23 cellular contexts compared by ENCODE assay signal in genomic region chr13:51004111-51004865, GRCh38.
"Had no signal": no experiment of that assay in that cellular context is flagged by ENCODE, and none has a peak within 500 bp of the region (broad histone marks: within the 10 kb centered on the region; RNA-seq: fewer than 3 reads in every experiment).

No MANE protein-coding gene starts in this region.

- H3K4me1 ChIP-seq: left lung had no signal

- H3K27me3 ChIP-seq: hepatocyte, left lung, right lobe of liver, suprapubic skin, tibial nerve had no signal

- H3K27ac Mint-ChIP-seq: activated CD4-positive, alpha-beta T cell treated with anti-CD3 and anti-CD28 coated beads, Interleukin-2, amount 10 ng/mL, durations not matched to agents 24 days and 14 days; activated CD8-positive, alpha-beta memory T cell treated with anti-CD3 and anti-CD28 coated beads, Interleukin-2, amount 10 ng/mL, durations not matched to agents 7 days and 5 days; activated CD8-positive, alpha-beta T cell treated with anti-CD3 and anti-CD28 coated beads for 36 hours; activated naive CD4-positive, alpha-beta T cell treated with anti-CD3 and anti-CD28 coated beads, Interleukin-2, amount 10 ng/mL, durations not matched to agents 7 days and 5 days; natural killer cell treated with Interleukin-12 subunit alpha and Interleukin-12 subunit beta and Interleukin-15 and Interleukin-18, amount 100 ng/mL, for 72 hours; stimulated activated memory B cell treated with anti-CD40 and anti-IgM and Interleukin-4, amounts not matched to agents 10 μg/mL and 1 μg/mL and 100 μg/mL, for 72 hours had no signal

- DNase-seq: activated CD4-positive, alpha-beta T cell treated with anti-CD3 and anti-CD28 coated beads, Interleukin-2, amount 10 ng/mL, durations not matched to agents 24 days and 14 days; activated CD8-positive, alpha-beta memory T cell treated with anti-CD3 and anti-CD28 coated beads, Interleukin-2, amount 10 ng/mL, durations not matched to agents 7 days and 5 days; activated CD8-positive, alpha-beta T cell treated with anti-CD3 and anti-CD28 coated beads for 36 hours; activated effector memory CD4-positive, alpha-beta T cell treated with anti-CD3 and anti-CD28 coated beads, Interleukin-2, amount 50 U/mL, for 16 hours; activated naive CD4-positive, alpha-beta T cell treated with anti-CD3 and anti-CD28 coated beads, Interleukin-2, amount 10 ng/mL, durations not matched to agents 7 days and 5 days; activated T-cell treated with anti-CD3 and anti-CD28 coated beads for 4 hours; effector CD4-positive, alpha-beta T cell; erythroblast; foreskin keratinocyte; immature natural killer cell; left lung; nucleus accumbens; right lobe of liver; stimulated activated CD4-positive, alpha-beta T cell treated with anti-CD3 and anti-CD28 coated beads, Interleukin-15, amount 100 ng/mL, for 24 hours; stomach had no signal

- H3K4me3 Mint-ChIP-seq: activated CD4-positive, alpha-beta T cell treated with anti-CD3 and anti-CD28 coated beads, Interleukin-2, amount 10 ng/mL, durations not matched to agents 24 days and 14 days; activated CD8-positive, alpha-beta memory T cell treated with anti-CD3 and anti-CD28 coated beads, Interleukin-2, amount 10 ng/mL, durations not matched to agents 7 days and 5 days; activated CD8-positive, alpha-beta T cell treated with anti-CD3 and anti-CD28 coated beads for 36 hours; activated naive CD4-positive, alpha-beta T cell treated with anti-CD3 and anti-CD28 coated beads, Interleukin-2, amount 10 ng/mL, durations not matched to agents 7 days and 5 days; immature natural killer cell; natural killer cell treated with Interleukin-12 subunit alpha and Interleukin-12 subunit beta and Interleukin-15 and Interleukin-18, amount 100 ng/mL, for 72 hours; stimulated activated memory B cell treated with anti-CD40 and anti-IgM and Interleukin-4, amounts not matched to agents 10 μg/mL and 1 μg/mL and 100 μg/mL, for 72 hours had no signal

- H3K4me1 Mint-ChIP-seq: activated CD4-positive, alpha-beta T cell treated with anti-CD3 and anti-CD28 coated beads, Interleukin-2, amount 10 ng/mL, durations not matched to agents 24 days and 14 days; activated CD8-positive, alpha-beta memory T cell treated with anti-CD3 and anti-CD28 coated beads, Interleukin-2, amount 10 ng/mL, durations not matched to agents 7 days and 5 days; activated naive CD4-positive, alpha-beta T cell treated with anti-CD3 and anti-CD28 coated beads, Interleukin-2, amount 10 ng/mL, durations not matched to agents 7 days and 5 days; immature natural killer cell; stimulated activated memory B cell treated with anti-CD40 and anti-IgM and Interleukin-4, amounts not matched to agents 10 μg/mL and 1 μg/mL and 100 μg/mL, for 72 hours had no signal

- H3K27me3 Mint-ChIP-seq: stimulated activated memory B cell treated with anti-CD40 and anti-IgM and Interleukin-4, amounts not matched to agents 10 μg/mL and 1 μg/mL and 100 μg/mL, for 72 hours had no signal

- H3K27ac ChIP-seq: foreskin keratinocyte, left lung, right lobe of liver, stomach, suprapubic skin, tibial nerve, VCaP had no signal

- H3K9me3 Mint-ChIP-seq: activated CD4-positive, alpha-beta T cell treated with anti-CD3 and anti-CD28 coated beads, Interleukin-2, amount 10 ng/mL, durations not matched to agents 24 days and 14 days; activated CD8-positive, alpha-beta T cell treated with anti-CD3 and anti-CD28 coated beads for 36 hours; activated naive CD4-positive, alpha-beta T cell treated with anti-CD3 and anti-CD28 coated beads, Interleukin-2, amount 10 ng/mL, durations not matched to agents 7 days and 5 days; immature natural killer cell; natural killer cell treated with Interleukin-12 subunit alpha and Interleukin-12 subunit beta and Interleukin-15 and Interleukin-18, amount 100 ng/mL, for 72 hours; stimulated activated memory B cell treated with anti-CD40 and anti-IgM and Interleukin-4, amounts not matched to agents 10 μg/mL and 1 μg/mL and 100 μg/mL, for 72 hours had no signal

- H3K4me2 ChIP-seq: hepatocyte, smooth muscle cell had no signal

- H3K9me3 ChIP-seq: left lung, right lobe of liver, stomach, suprapubic skin, tibial nerve had no signal

- H2AFZ ChIP-seq: hepatocyte had no signal

- H3K36me3 Mint-ChIP-seq: activated CD8-positive, alpha-beta memory T cell treated with anti-CD3 and anti-CD28 coated beads, Interleukin-2, amount 10 ng/mL, durations not matched to agents 7 days and 5 days; activated naive CD4-positive, alpha-beta T cell treated with anti-CD3 and anti-CD28 coated beads, Interleukin-2, amount 10 ng/mL, durations not matched to agents 7 days and 5 days; immature natural killer cell; natural killer cell treated with Interleukin-12 subunit alpha and Interleukin-12 subunit beta and Interleukin-15 and Interleukin-18, amount 100 ng/mL, for 72 hours; stimulated activated memory B cell treated with anti-CD40 and anti-IgM and Interleukin-4, amounts not matched to agents 10 μg/mL and 1 μg/mL and 100 μg/mL, for 72 hours had no signal

- H3K36me3 ChIP-seq: left lung, right lobe of liver, stomach, suprapubic skin, tibial nerve had no signal

- H3K79me2 ChIP-seq: hepatocyte had no signal

- H3K4me3 ChIP-seq: hepatocyte, left lung, lung, right lobe of liver, smooth muscle cell, stomach, suprapubic skin, tibial nerve had no signal
